Comparison of ENCODE assay signal across 22 cellular contexts in the genomic region with DNA sequence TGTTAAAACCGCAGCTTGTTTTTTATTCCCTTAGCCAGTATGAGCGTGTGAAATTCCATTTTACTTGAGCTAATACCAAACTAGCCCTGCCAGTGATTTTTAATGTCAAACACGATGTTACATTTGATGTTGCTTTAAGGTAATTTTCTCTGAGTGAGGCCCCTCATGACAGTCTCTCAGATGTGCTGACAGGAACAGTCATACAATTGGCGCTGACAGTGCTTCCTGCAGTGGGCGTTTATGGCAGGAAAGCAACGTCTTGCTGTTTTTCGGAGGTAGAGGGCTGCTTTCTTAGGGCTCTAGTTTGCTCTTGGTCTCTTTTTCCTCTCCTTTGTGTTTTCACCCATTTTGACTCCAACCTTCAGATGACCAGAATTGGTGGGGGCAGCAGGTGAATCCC. TPM values are rescaled to one million over a fixed set of nuclear protein-coding genes. Genes with fewer than 3 reads are reported as not detected.
DNase-seq lines count a peak whose midpoint lies in the region; ATAC-seq lines count a peak whose summit lies in the region.
"Had no signal": no experiment of that assay in that cellular context is flagged by ENCODE, and none has a peak within 500 bp of the region (broad histone marks: within the 10 kb centered on the region; RNA-seq: fewer than 3 reads in every experiment).

No MANE protein-coding gene starts in this region.

- POLR2A ChIA-PET in activated CD4-positive, alpha-beta T cell treated with anti-CD3 and anti-CD28 coated beads for 36 hours (lab: Charles Lee), result no interaction called here

- intact Hi-C loops in activated CD4-positive, alpha-beta T cell treated with anti-CD3 and anti-CD28 coated beads for 36 hours (cut with DNase I, micrococcal nuclease), result no loop called here
- intact Hi-C loops in head of caudate nucleus (cut with DNase I), result no loop called here

- no peak overlapping the region for H3K27ac Mint-ChIP-seq in activated CD4-positive, alpha-beta T cell treated with anti-CD3 and anti-CD28 coated beads for 36 hours
- H3K27ac Mint-ChIP-seq: CD4-positive, alpha-beta memory T cell; IgD-negative memory B cell had no signal

- H3K27me3 Mint-ChIP-seq in activated CD4-positive, alpha-beta T cell treated with anti-CD3 and anti-CD28 coated beads for 36 hours, result peaks cover 12% of the 10 kb centered on the region
- H3K27me3 Mint-ChIP-seq: IgD-negative memory B cell had no signal

- no peak for ATAC-seq in activated CD4-positive, alpha-beta T cell treated with anti-CD3 and anti-CD28 coated beads for 36 hours

- peaks cover 4% of the 10 kb centered on the region for H3K4me1 Mint-ChIP-seq in activated CD4-positive, alpha-beta T cell treated with anti-CD3 and anti-CD28 coated beads for 36 hours
- H3K4me1 Mint-ChIP-seq: CD4-positive, alpha-beta memory T cell; IgD-negative memory B cell had no signal

- no peaks in the 10 kb centered on the region for H3K9me3 Mint-ChIP-seq in activated CD4-positive, alpha-beta T cell treated with anti-CD3 and anti-CD28 coated beads for 36 hours (ENCODE audit: low read depth)
- H3K9me3 Mint-ChIP-seq: IgD-negative memory B cell had no signal

- DNase-seq in activated CD4-positive, alpha-beta T cell treated with anti-CD3 and anti-CD28 coated beads for 36 hours, result peak; percentile 25
- no peak for DNase-seq in activated CD4-positive, alpha-beta T cell treated with anti-CD3 and anti-CD28 coated beads, Interleukin-2, amount 50 U/mL, for 48 hours
- DNase-seq in NCI-H2227 treated with DMSO at 0.1 percent for 48 hours (lab: John Stamatoyannopoulos, UW) (peak; percentile 25), head of caudate nucleus (peak in 30 of 42 donors; percentile 3 to 70 (median 31)), putamen (ENCODE audit: low spot score) (peak; percentile 39), DMS153 treated with DMSO at 0.1 percent for 48 hours (lab: John Stamatoyannopoulos, UW; ENCODE audit: unreplicated experiment) (no peak), glomerular visceral epithelial cell (ENCODE audit: extremely low spot score) (no peak), amniotic stem cell (lab: John Stamatoyannopoulos, UW) (no peak)
- DNase-seq: Caco-2; CD4-positive, alpha-beta memory T cell; DMS 273 treated with DMSO at 0.1 percent for 48 hours; DND-41; MV-4-11; NCI-H1105 treated with DMSO at 0.1 percent for 48 hours; NCI-H1694; NCI-H2081; NCI-H748 treated with DMSO at 0.1 percent for 48 hours; SJCRH30 had no signal

- no peak overlapping the region for H3K4me3 Mint-ChIP-seq in activated CD4-positive, alpha-beta T cell treated with anti-CD3 and anti-CD28 coated beads for 36 hours
- H3K4me3 Mint-ChIP-seq: CD4-positive, alpha-beta memory T cell; IgD-negative memory B cell had no signal

- CTCF ChIA-PET in activated CD4-positive, alpha-beta T cell treated with anti-CD3 and anti-CD28 coated beads for 36 hours (lab: Charles Lee), result no interaction called here

- H3K36me3 Mint-ChIP-seq in activated CD4-positive, alpha-beta T cell treated with anti-CD3 and anti-CD28 coated beads for 36 hours (ENCODE audit: low read depth), result no peaks in the 10 kb centered on the region
- H3K36me3 Mint-ChIP-seq: CD4-positive, alpha-beta memory T cell; IgD-negative memory B cell had no signal

RNA-seq across cellular contexts. Expression of a gene that starts 19.3 kb away (rescaled TPM):
- total RNA-seq in activated CD4-positive, alpha-beta T cell treated with anti-CD3 and anti-CD28 coated beads for 36 hours, result not detected
- total RNA-seq: Caco-2; CD4-positive, alpha-beta memory T cell; G401; M059J; NCI-H460 had no signal

Comparison
In these comparisons a context has a peak if more than half of its experiments do, and no peak if none do; other contexts are left out.
1. DNase-seq: peak in activated CD4-positive, alpha-beta T cell treated with anti-CD3 and anti-CD28 coated beads for 36 hours (single experiment), NCI-H2227 treated with DMSO at 0.1 percent for 48 hours (single experiment), head of caudate nucleus (30 of 42) and putamen (single experiment); none in activated CD4-positive, alpha-beta T cell treated with anti-CD3 and anti-CD28 coated beads, Interleukin-2, amount 50 U/mL, for 48 hours (0 of 2), DMS153 treated with DMSO at 0.1 percent for 48 hours (single experiment), glomerular visceral epithelial cell (single experiment) and amniotic stem cell (single experiment).